ENCODE assay signal across 1 cellular context in the genomic region with DNA sequence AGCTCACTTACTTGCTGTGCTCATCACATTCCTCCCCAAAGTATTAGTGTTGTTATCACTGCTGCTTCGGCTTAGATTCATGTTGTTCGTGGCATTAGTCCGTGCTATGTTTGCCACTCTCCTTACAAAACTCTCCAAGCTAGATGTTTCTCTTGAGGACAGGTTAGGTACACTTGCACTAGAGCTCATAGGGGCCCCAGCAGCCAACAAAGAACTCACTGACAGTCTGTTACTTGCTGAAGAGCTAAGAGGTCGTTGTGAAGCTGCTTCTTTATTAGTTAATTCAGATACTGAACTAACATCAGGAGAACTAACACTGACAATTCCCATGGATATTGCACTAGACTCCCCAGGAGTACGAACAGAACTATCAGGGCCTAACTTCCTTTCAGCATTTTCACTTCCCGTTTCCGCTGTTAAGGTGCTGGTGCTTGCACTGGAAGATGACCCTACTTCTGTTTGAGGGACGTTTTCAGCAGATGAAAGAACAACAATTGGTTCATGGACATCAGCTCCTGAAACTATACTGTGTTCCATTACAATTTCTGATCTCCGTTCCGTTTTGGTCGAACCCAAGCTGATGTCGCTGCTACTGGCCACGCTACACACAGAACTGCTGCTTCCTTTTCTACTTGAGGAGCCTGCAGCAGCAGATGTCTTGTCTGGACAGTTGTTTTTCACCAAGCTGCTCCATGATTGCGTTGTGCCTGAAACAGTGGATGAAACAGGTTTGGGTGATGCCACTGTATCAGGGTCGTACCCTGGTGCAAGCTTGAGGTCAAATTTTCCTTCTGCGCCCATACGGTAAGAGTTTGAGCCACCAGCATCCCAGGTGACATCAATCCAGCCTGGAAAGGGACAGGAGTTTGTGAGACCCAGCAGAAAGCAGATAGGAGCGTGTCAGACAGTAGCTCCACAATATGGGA.
A peak's percentile ranks its signal among the peaks of the same experiment; 100 is the strongest.
TF ChIP-seq lines count a peak whose summit lies in the region.

No MANE protein-coding gene starts in this region.

TF ChIP-seq in GM12878, 131 proteins besides CTCF, POLR2A, EP300 and RAD21:
- TF ChIP-seq CHD2 (IDR thresholded peaks at IDR 0.05; ENCODE audit: borderline replicate concordance, low read depth, low read length) (no peak), TBL1XR1 (IDR thresholded peaks at IDR 0.05; ENCODE audit: low read depth, low read length) (no peak), LARP7 (IDR thresholded peaks at IDR 0.05) (no peak), BACH1 (IDR thresholded peaks at IDR 0.05; ENCODE audit: borderline replicate concordance) (no peak), IKZF2 (IDR thresholded peaks at IDR 0.05) (peak; percentile 41 to 52; a peak in 2 of 4 replicates), EED (IDR thresholded peaks at IDR 0.05; ENCODE audit: low read depth) (0 out of 2 replicates have a peak, but pooled peaks have one; percentile 18), SPI1 (IDR thresholded peaks at IDR 0.05; ENCODE audit: borderline replicate concordance, insufficient read depth, low read depth, low read length) (peak; percentile 96), CREM (IDR thresholded peaks at IDR 0.05; ENCODE audit: low read depth) (no peak), GATAD2B (conservative IDR thresholded peaks at IDR 0.05; ENCODE audit: low read depth) (no peak), IKZF1 (conservative IDR thresholded peaks at IDR 0.05) (peak; percentile 70), YBX1 (IDR thresholded peaks at IDR 0.05) (no peak)
- TF ChIP-seq, protein P1, sequence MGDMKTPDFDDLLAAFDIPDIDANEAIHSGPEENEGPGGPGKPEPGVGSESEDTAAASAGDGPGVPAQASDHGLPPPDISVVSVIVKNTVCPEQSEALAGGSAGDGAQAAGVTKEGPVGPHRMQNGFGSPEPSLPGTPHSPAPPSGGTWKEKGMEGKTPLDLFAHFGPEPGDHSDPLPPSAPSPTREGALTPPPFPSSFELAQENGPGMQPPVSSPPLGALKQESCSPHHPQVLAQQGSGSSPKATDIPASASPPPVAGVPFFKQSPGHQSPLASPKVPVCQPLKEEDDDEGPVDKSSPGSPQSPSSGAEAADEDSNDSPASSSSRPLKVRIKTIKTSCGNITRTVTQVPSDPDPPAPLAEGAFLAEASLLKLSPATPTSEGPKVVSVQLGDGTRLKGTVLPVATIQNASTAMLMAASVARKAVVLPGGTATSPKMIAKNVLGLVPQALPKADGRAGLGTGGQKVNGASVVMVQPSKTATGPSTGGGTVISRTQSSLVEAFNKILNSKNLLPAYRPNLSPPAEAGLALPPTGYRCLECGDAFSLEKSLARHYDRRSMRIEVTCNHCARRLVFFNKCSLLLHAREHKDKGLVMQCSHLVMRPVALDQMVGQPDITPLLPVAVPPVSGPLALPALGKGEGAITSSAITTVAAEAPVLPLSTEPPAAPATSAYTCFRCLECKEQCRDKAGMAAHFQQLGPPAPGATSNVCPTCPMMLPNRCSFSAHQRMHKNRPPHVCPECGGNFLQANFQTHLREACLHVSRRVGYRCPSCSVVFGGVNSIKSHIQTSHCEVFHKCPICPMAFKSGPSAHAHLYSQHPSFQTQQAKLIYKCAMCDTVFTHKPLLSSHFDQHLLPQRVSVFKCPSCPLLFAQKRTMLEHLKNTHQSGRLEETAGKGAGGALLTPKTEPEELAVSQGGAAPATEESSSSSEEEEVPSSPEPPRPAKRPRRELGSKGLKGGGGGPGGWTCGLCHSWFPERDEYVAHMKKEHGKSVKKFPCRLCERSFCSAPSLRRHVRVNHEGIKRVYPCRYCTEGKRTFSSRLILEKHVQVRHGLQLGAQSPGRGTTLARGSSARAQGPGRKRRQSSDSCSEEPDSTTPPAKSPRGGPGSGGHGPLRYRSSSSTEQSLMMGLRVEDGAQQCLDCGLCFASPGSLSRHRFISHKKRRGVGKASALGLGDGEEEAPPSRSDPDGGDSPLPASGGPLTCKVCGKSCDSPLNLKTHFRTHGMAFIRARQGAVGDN (IDR thresholded peaks at IDR 0.05), result 0 out of 2 replicates have a peak, but pooled peaks have one; percentile 14
